Comparison of ENCODE assay signal across 23 cellular contexts in the genomic region with DNA sequence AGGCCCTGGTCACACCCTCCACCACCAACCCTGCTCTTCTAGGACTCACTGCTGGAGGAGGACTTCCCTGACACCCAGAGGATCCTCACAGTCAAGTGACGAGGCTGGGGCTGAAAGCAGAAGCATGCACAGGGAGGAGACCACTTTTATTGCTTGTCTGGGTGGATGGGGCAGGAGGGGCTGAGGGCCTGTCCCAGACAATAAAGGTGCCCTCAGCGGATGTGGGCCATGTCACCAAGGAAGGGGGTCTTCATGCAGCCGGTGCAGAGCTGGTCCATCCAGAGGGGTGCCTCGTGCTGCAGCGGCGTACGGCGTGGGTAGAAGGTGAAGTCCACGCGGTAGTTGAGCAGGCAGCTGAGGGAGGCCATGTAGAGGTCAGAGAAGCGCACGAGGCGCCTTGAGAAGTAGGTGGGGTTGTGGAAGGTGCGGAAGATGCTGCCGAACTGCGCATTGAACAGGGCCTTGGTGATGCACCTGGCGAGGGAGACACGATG. TPM values are rescaled to one million over a fixed set of nuclear protein-coding genes. Genes with fewer than 3 reads are reported as not detected.
DNase-seq lines count a peak whose midpoint lies in the region; ATAC-seq and TF ChIP-seq lines count a peak whose summit lies in the region.
"Had no signal": no experiment of that assay in that cellular context is flagged by ENCODE, and none has a peak within 500 bp of the region (broad histone marks: within the 10 kb centered on the region; RNA-seq: fewer than 3 reads in every experiment).

No MANE protein-coding gene starts in this region.

- WGBS in sigmoid colon, 2 donors: 95% methylated on average over 18 of the region's 18 CpGs

- TF ChIP-seq POLR2A in sigmoid colon (IDR thresholded peaks at IDR 0.05): no peak

- H3K9ac ChIP-seq in colonic mucosa (ENCODE audit: low read depth in 2 of 2, low read length in 2 of 2): no peak overlapping the region

- TF ChIP-seq EP300 in sigmoid colon (IDR thresholded peaks at IDR 0.05): no peak

- H3K27me3 ChIP-seq in GM23338 (ENCODE audit: insufficient read depth) (no peaks in the 10 kb centered on the region), right atrium auricular region (no peaks in the 10 kb centered on the region), sigmoid colon (no peaks in the 10 kb centered on the region), colonic mucosa (no peaks in the 10 kb centered on the region)
- H3K27me3 ChIP-seq: SJCRH30 had no signal

- H3K9me2 ChIP-seq in GM23338 (ENCODE audit: insufficient read depth): no peaks in the 10 kb centered on the region

- no peak overlapping the region for H3K4me3 Mint-ChIP-seq in GM23338
- H3K4me3 Mint-ChIP-seq in activated CD4-positive, alpha-beta T cell treated with anti-CD3 and anti-CD28 coated beads, Interleukin-2, amount 10 ng/mL, durations not matched to agents 24 days and 14 days: no peak overlapping the region
- H3K4me3 Mint-ChIP-seq: activated CD8-positive, alpha-beta T cell treated with anti-CD3 and anti-CD28 coated beads, Interleukin-2, amount 10 ng/mL, durations not matched to agents 7 days and 5 days; activated T-cell treated with anti-CD3 and anti-CD28 coated beads, Interleukin-2, amount 50 U/mL, for 4 hours; CD4-positive, alpha-beta memory T cell; stimulated activated naive B cell treated with anti-CD40 and anti-IgM and Interleukin-4, amounts not matched to agents 10 μg/mL and 1 μg/mL and 100 μg/mL, for 72 hours; type B pancreatic cell had no signal

- H3K27me3 Mint-ChIP-seq in GM23338 (ENCODE audit: insufficient read depth, low read depth, poor library complexity): peaks cover 10% of the 10 kb centered on the region
- H3K27me3 Mint-ChIP-seq in activated CD4-positive, alpha-beta T cell treated with anti-CD3 and anti-CD28 coated beads, Interleukin-2, amount 10 ng/mL, durations not matched to agents 24 days and 14 days: no peaks in the 10 kb centered on the region
- H3K27me3 Mint-ChIP-seq: CD4-positive, alpha-beta memory T cell; stimulated activated naive B cell treated with anti-CD40 and anti-IgM and Interleukin-4, amounts not matched to agents 10 μg/mL and 1 μg/mL and 100 μg/mL, for 72 hours; type B pancreatic cell had no signal

- no peaks in the 10 kb centered on the region for H3K4me1 Mint-ChIP-seq in GM23338
- no peaks in the 10 kb centered on the region for H3K4me1 Mint-ChIP-seq in activated CD4-positive, alpha-beta T cell treated with anti-CD3 and anti-CD28 coated beads, Interleukin-2, amount 10 ng/mL, durations not matched to agents 24 days and 14 days
- H3K4me1 Mint-ChIP-seq: CD4-positive, alpha-beta memory T cell; stimulated activated naive B cell treated with anti-CD40 and anti-IgM and Interleukin-4, amounts not matched to agents 10 μg/mL and 1 μg/mL and 100 μg/mL, for 72 hours had no signal

- H3K9me3 Mint-ChIP-seq in GM23338: no peaks in the 10 kb centered on the region
- H3K9me3 Mint-ChIP-seq in activated CD4-positive, alpha-beta T cell treated with anti-CD3 and anti-CD28 coated beads, Interleukin-2, amount 10 ng/mL, durations not matched to agents 24 days and 14 days: no peaks in the 10 kb centered on the region
- H3K9me3 Mint-ChIP-seq: activated naive CD4-positive, alpha-beta T cell treated with anti-CD3 and anti-CD28 coated beads, Interleukin-2, amount 50 U/mL, for 72 hours; activated T-cell treated with anti-CD3 and anti-CD28 coated beads, Interleukin-2, amount 50 U/mL, for 4 hours; CD4-positive, alpha-beta memory T cell; type B pancreatic cell had no signal

- DNase-seq in GM23338 (ENCODE audit: low spot score) (no peak), coronary artery (ENCODE audit: low spot score) (no peak), right atrium auricular region (ENCODE audit: low spot score) (no peak), sigmoid colon (peak; percentile 48), colonic mucosa (no peak), RKO (ENCODE audit: low spot score) (no peak)
- no peak for DNase-seq in activated CD4-positive, alpha-beta T cell treated with anti-CD3 and anti-CD28 coated beads, Interleukin-2, amount 10 ng/mL, durations not matched to agents 24 days and 14 days
- DNase-seq: activated CD8-positive, alpha-beta T cell treated with anti-CD3 and anti-CD28 coated beads, Interleukin-2, amount 10 ng/mL, durations not matched to agents 7 days and 5 days; activated T-cell treated with anti-CD3 and anti-CD28 coated beads, Interleukin-2, amount 50 U/mL, for 4 hours; HCEC 1CT; KBM-7; mesendoderm; NCI-H1092 treated with DMSO at 0.1 percent for 48 hours; NCI-H2081 treated with DMSO at 0.1 percent for 48 hours; NCI-H526 treated with DMSO at 0.1 percent for 48 hours; SJCRH30; stimulated activated CD4-positive, alpha-beta T cell treated with anti-CD3 and anti-CD28 coated beads, Interleukin-15, amount 100 ng/mL, for 24 hours; stimulated activated naive B cell treated with anti-CD40 and anti-IgM and Interleukin-4, amounts not matched to agents 10 μg/mL and 1 μg/mL and 100 μg/mL, for 72 hours had no signal

- H3K27ac Mint-ChIP-seq in GM23338: peak overlapping the region; percentile 44; the same call in 1 of the 2 replicates
- no peak overlapping the region for H3K27ac Mint-ChIP-seq in activated CD4-positive, alpha-beta T cell treated with anti-CD3 and anti-CD28 coated beads, Interleukin-2, amount 10 ng/mL, durations not matched to agents 24 days and 14 days
- H3K27ac Mint-ChIP-seq: activated CD8-positive, alpha-beta T cell treated with anti-CD3 and anti-CD28 coated beads, Interleukin-2, amount 10 ng/mL, durations not matched to agents 7 days and 5 days; CD4-positive, alpha-beta memory T cell; stimulated activated naive B cell treated with anti-CD40 and anti-IgM and Interleukin-4, amounts not matched to agents 10 μg/mL and 1 μg/mL and 100 μg/mL, for 72 hours; type B pancreatic cell had no signal

- H2AFZ ChIP-seq in GM23338: no peak overlapping the region

- H3K36me3 ChIP-seq in GM23338 (ENCODE audit: insufficient read depth): peaks cover 10% of the 10 kb centered on the region; the same call in 1 of the 2 replicates
- peaks cover 45% of the 10 kb centered on the region for H3K36me3 ChIP-seq in right atrium auricular region
- peaks cover 0 to 31% (median 7%) of the 10 kb centered on the region in 4 donors for H3K36me3 ChIP-seq in sigmoid colon
- no peaks in the 10 kb centered on the region for H3K36me3 ChIP-seq in colonic mucosa

- no peak overlapping the region for H3K27ac ChIP-seq in GM23338 (ENCODE audit: low read depth)
- H3K27ac ChIP-seq in coronary artery: peak overlapping the region; percentile 94
- peak overlapping the region; percentile 74 to 83 for H3K27ac ChIP-seq in right atrium auricular region
- peak overlapping the region in 3 of 4 donors; percentile 21 to 62 (median 47) for H3K27ac ChIP-seq in sigmoid colon
- no peak overlapping the region for H3K27ac ChIP-seq in colonic mucosa
- H3K27ac ChIP-seq: HL-60, SJCRH30 had no signal

- intact Hi-C loops in sigmoid colon (cut with DNase I): no loop called here
- intact Hi-C loops in activated CD4-positive, alpha-beta T cell treated with anti-CD3 and anti-CD28 coated beads, Interleukin-2, amount 10 ng/mL, durations not matched to agents 24 days and 14 days (cut with micrococcal nuclease): no loop called here
- intact Hi-C loops in colonic mucosa (cut with DNase I): no loop called here

- H3K4me1 ChIP-seq in GM23338 (ENCODE audit: insufficient read depth): no peaks in the 10 kb centered on the region
- peaks cover 0 to 48% of the 10 kb centered on the region in 2 donors for H3K4me1 ChIP-seq in right atrium auricular region
- peaks cover 0 to 15% (median 0%) of the 10 kb centered on the region in 4 donors for H3K4me1 ChIP-seq in sigmoid colon
- H3K4me1 ChIP-seq in colonic mucosa: no peaks in the 10 kb centered on the region

- no peak overlapping the region for H3K4me3 ChIP-seq in GM23338
- peak overlapping the region; percentile 44 for H3K4me3 ChIP-seq in coronary artery
- H3K4me3 ChIP-seq in right atrium auricular region: no peak overlapping the region
- H3K4me3 ChIP-seq in sigmoid colon: no peak overlapping the region
- no peak overlapping the region for H3K4me3 ChIP-seq in colonic mucosa
- H3K4me3 ChIP-seq: SJCRH30 had no signal

- ATAC-seq in GM23338 (no peak), esophagus mucosa (no peak)
- ATAC-seq: activated CD8-positive, alpha-beta T cell treated with anti-CD3 and anti-CD28 coated beads, Interleukin-2, amount 10 ng/mL, durations not matched to agents 7 days and 5 days; activated naive CD4-positive, alpha-beta T cell treated with anti-CD3 and anti-CD28 coated beads, Interleukin-2, amount 50 U/mL, for 72 hours; activated T-cell treated with anti-CD3 and anti-CD28 coated beads, Interleukin-2, amount 50 U/mL, for 4 hours; stimulated activated naive B cell treated with anti-CD40 and anti-IgM and Interleukin-4, amounts not matched to agents 10 μg/mL and 1 μg/mL and 100 μg/mL, for 72 hours had no signal

- no peaks in the 10 kb centered on the region; the same call in 1 of the 2 replicates for H4K20me1 ChIP-seq in GM23338 (replicated peaks; ENCODE audit: insufficient read depth)

- no peaks in the 10 kb centered on the region for H3F3A ChIP-seq in GM23338 (replicated peaks; ENCODE audit: low read depth)

- H3K9me3 ChIP-seq in right atrium auricular region (no peaks in the 10 kb centered on the region), sigmoid colon (no peaks in the 10 kb centered on the region), colonic mucosa (no peaks in the 10 kb centered on the region)
- H3K9me3 ChIP-seq: SJCRH30 had no signal

- H3K4me2 ChIP-seq in GM23338: no peak overlapping the region

- H3K36me3 Mint-ChIP-seq in GM23338 (ENCODE audit: low read depth): peaks cover 48% of the 10 kb centered on the region
- peaks cover 2% of the 10 kb centered on the region for H3K36me3 Mint-ChIP-seq in activated CD4-positive, alpha-beta T cell treated with anti-CD3 and anti-CD28 coated beads, Interleukin-2, amount 10 ng/mL, durations not matched to agents 24 days and 14 days (ENCODE audit: low read depth)
- H3K36me3 Mint-ChIP-seq: activated naive CD4-positive, alpha-beta T cell treated with anti-CD3 and anti-CD28 coated beads, Interleukin-2, amount 50 U/mL, for 72 hours; CD4-positive, alpha-beta memory T cell had no signal

- no peaks in the 10 kb centered on the region for H3K79me2 ChIP-seq in GM23338 (replicated peaks; ENCODE audit: insufficient read depth)

- TF ChIP-seq CTCF in GM23338 (conservative IDR thresholded peaks at IDR 0.05; ENCODE audit: low read depth in 2 of 2) (no peak), coronary artery (IDR thresholded peaks at IDR 0.05) (no peak), right atrium auricular region (IDR thresholded peaks at IDR 0.05) (no peak), sigmoid colon (IDR thresholded peaks at IDR 0.05) (no peak), colonic mucosa (IDR thresholded peaks at IDR 0.05) (no peak)

RNA-seq across cellular contexts. Expression of a gene that starts 9.4 kb away (rescaled TPM):
- total RNA-seq in GM23338 (2014; rRNA removed; shearing (Covaris generic)): 287 and 324 TPM in 2 replicates
- polyA plus RNA-seq in GM23338 (2016; fragmentation: Nextera tagmentation; extraction: Ambion mirVana) (260 and 269 TPM in 2 replicates), sigmoid colon (10 to 100 TPM in 2 of 3 donors, 1 to 10 TPM in 1; 9.0 to 32.8 (median 12.9) TPM)
- total RNA-seq in right atrium auricular region (100 to 1,000 TPM in 1 of 2 donors, 10 to 100 TPM in 1; 94.0 to 146 TPM), sigmoid colon (10 to 100 TPM; 13.8 to 23.7 (median 17.3) TPM), colonic mucosa (10 to 100 TPM; 12.5 to 49.1 TPM), esophagus mucosa (55.0 TPM)
- total RNA-seq in activated CD4-positive, alpha-beta T cell treated with anti-CD3 and anti-CD28 coated beads, Interleukin-2, amount 10 ng/mL, durations not matched to agents 24 days and 14 days: 75.6 and 76.9 TPM in 2 replicates

RNA-seq across cellular contexts. Expression of a gene that starts 12.1 kb away (rescaled TPM):
- 1.6 and 2.6 TPM in 2 replicates for total RNA-seq in GM23338 (2014; rRNA removed; shearing (Covaris generic))
- polyA plus RNA-seq in GM23338 (2016; fragmentation: Nextera tagmentation; extraction: Ambion mirVana) (156 and 157 TPM in 2 replicates), sigmoid colon (10 to 100 TPM in 2 of 3 donors, 1 to 10 TPM in 1; 7.8 to 15.6 (median 11.8) TPM)
- total RNA-seq in right atrium auricular region (1 to 10 TPM; 1.2 to 3.1 TPM), sigmoid colon (1 to 10 TPM in 3 of 4 donors, under 1 TPM in 1; 0.54 to 2.9 (median 1.9) TPM), colonic mucosa (10 to 100 TPM in 1 of 2 donors, 1 to 10 TPM in 1; 9.0 to 11.3 TPM), esophagus mucosa (17.6 TPM)
- 13.8 TPM in 2 replicates for total RNA-seq in activated CD4-positive, alpha-beta T cell treated with anti-CD3 and anti-CD28 coated beads, Interleukin-2, amount 10 ng/mL, durations not matched to agents 24 days and 14 days

RNA-seq across cellular contexts. Expression of a gene that starts 29.2 kb away (rescaled TPM):
- total RNA-seq in GM23338 (2014; rRNA removed; shearing (Covaris generic)): 0.90 and 3.0 TPM in 2 replicates
- 1.1 and 1.9 TPM in 2 replicates for polyA plus RNA-seq in GM23338 (2016; fragmentation: Nextera tagmentation; extraction: Ambion mirVana)
- total RNA-seq in right atrium auricular region: 10 to 100 TPM; 46.5 to 62.6 TPM
- 100 to 1,000 TPM in 3 of 4 donors, 10 to 100 TPM in 1; 92.0 to 138 (median 120) TPM for total RNA-seq in sigmoid colon
- 10 to 100 TPM; 18.0 to 63.0 (median 58.5) TPM for polyA plus RNA-seq in sigmoid colon
- 0.07 TPM in 1 of 2 replicates, not detected in the other for total RNA-seq in activated CD4-positive, alpha-beta T cell treated with anti-CD3 and anti-CD28 coated beads, Interleukin-2, amount 10 ng/mL, durations not matched to agents 24 days and 14 days
- 10 to 100 TPM; 41.1 to 46.5 TPM for total RNA-seq in colonic mucosa
- total RNA-seq in esophagus mucosa: 21.2 TPM
- total RNA-seq: SJCRH30 had no signal
- polyA plus RNA-seq: CD4-positive, alpha-beta memory T cell had no signal

Comparison
In these comparisons a context has a peak if more than half of its experiments do, and no peak if none do; other contexts are left out.
1. H3K27ac ChIP-seq: peak in coronary artery (2 of 2), right atrium auricular region (2 of 2) and sigmoid colon (3 of 4); none in GM23338 (single experiment) and colonic mucosa (single experiment).